1 cellular context compared by ENCODE assay signal in genomic region chr2:27320958-27321543, GRCh38.
A peak's percentile ranks its signal among the peaks of the same experiment; 100 is the strongest.
TF ChIP-seq lines count a peak whose summit lies in the region.

No MANE protein-coding gene starts in this region.

TF ChIP-seq in K562, 482 proteins besides CTCF, POLR2A, EP300 and RAD21 (continued from another document and continues in another):
- TF ChIP-seq ZNF518B (CRISPR knock-in tag; IDR thresholded peaks at IDR 0.05): no peak
- TF ChIP-seq RFX1 (IDR thresholded peaks at IDR 0.05): no peak
- no peak for TF ChIP-seq SNIP1 (IDR thresholded peaks at IDR 0.05; ENCODE audit: low read depth)
- no peak for TF ChIP-seq PCBP2 (IDR thresholded peaks at IDR 0.05; ENCODE audit: low read depth, low read length, poor library complexity, severe bottlenecking)
- no peak for TF ChIP-seq IRF1 (CRISPR knock-in tag; IDR thresholded peaks at IDR 0.05; ENCODE audit: borderline replicate concordance)
- TF ChIP-seq MYC (IDR thresholded peaks at IDR 0.05; ENCODE audit: low read depth, low read length): peak; percentile 51
- no peak for TF ChIP-seq MYC (CRISPR knock-in tag; IDR thresholded peaks at IDR 0.05; ENCODE audit: borderline replicate concordance, low read depth)
- TF ChIP-seq E2F5 (CRISPR knock-in tag; IDR thresholded peaks at IDR 0.05): no peak
- TF ChIP-seq ELF1 (tag; IDR thresholded peaks at IDR 0.05): no peak
- no peak for TF ChIP-seq CBFA2T2 (conservative IDR thresholded peaks at IDR 0.05)
- TF ChIP-seq KDM4B (IDR thresholded peaks at IDR 0.05; ENCODE audit: borderline replicate concordance in 2 of 2, low read depth in 1 of 2): no peak
- TF ChIP-seq RHOXF2B (CRISPR knock-in tag; conservative IDR thresholded peaks at IDR 0.05): no peak
- peak; percentile 85 for TF ChIP-seq ARID1B (IDR thresholded peaks at IDR 0.05)
- no peak for TF ChIP-seq ZNF41 (CRISPR knock-in tag; conservative IDR thresholded peaks at IDR 0.05)
- TF ChIP-seq ZNF668 (CRISPR knock-in tag; IDR thresholded peaks at IDR 0.05): no peak
- TF ChIP-seq MLLT1 (IDR thresholded peaks at IDR 0.05): no peak
- no peak for TF ChIP-seq CREB3 (tag; conservative IDR thresholded peaks at IDR 0.05; ENCODE audit: low read depth)
- TF ChIP-seq ZNF609 (CRISPR knock-in tag; IDR thresholded peaks at IDR 0.05; ENCODE audit: borderline replicate concordance): no peak
- no peak for TF ChIP-seq CUX1 (CRISPR knock-in tag; IDR thresholded peaks at IDR 0.05)
- no peak for TF ChIP-seq ZNF830 (CRISPR knock-in tag; IDR thresholded peaks at IDR 0.05)
- TF ChIP-seq HCFC1 (IDR thresholded peaks at IDR 0.05; ENCODE audit: low read depth, low read length): no peak
- TF ChIP-seq ZBTB26 (CRISPR knock-in tag; IDR thresholded peaks at IDR 0.05): no peak
- TF ChIP-seq PHF20 (IDR thresholded peaks at IDR 0.05; ENCODE audit: partially characterized antibody): no peak
- TF ChIP-seq ARID3B (CRISPR knock-in tag; IDR thresholded peaks at IDR 0.05; ENCODE audit: borderline replicate concordance): no peak
- TF ChIP-seq NCOA4 (IDR thresholded peaks at IDR 0.05; ENCODE audit: partially characterized antibody): no peak
- TF ChIP-seq FOXA1 (IDR thresholded peaks at IDR 0.05; ENCODE audit: borderline replicate concordance): no peak
- TF ChIP-seq PHF21A (IDR thresholded peaks at IDR 0.05; ENCODE audit: borderline replicate concordance, low read depth): peak; percentile 87; the same call in 1 of the 2 replicates
- no peak for TF ChIP-seq HES1 (IDR thresholded peaks at IDR 0.05; ENCODE audit: low read depth)
- TF ChIP-seq CBFA2T3 (IDR thresholded peaks at IDR 0.05): 0 out of 2 replicates have a peak, but pooled peaks have one; percentile 17
- peak in 1 of 2 experiments; percentile 22; a peak in 1 of 4 replicates for TF ChIP-seq UBTF (IDR thresholded peaks at IDR 0.05; ENCODE audit: borderline replicate concordance in 1 of 2, low read depth in 2 of 2, low read length in 2 of 2)
